Comparison of ENCODE assay signal across 18 cellular contexts in the genomic region with DNA sequence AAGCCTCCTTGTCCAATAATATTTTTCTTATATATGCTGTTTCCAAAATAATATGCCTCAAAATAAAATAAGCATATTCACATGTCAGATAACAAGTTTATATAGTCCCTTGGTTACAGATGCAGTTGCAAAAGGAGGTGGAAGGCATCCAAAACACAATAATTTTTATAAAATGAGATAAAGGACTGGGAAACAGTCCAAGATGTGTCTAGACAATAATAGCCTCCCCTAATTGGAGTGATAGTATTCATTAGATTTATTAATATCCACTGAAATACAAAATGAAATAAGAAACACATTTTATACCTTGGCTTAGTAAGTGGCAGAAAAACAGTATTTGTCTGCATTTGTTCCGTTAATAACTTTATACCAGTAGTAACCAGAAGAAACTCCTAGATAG. TPM values are rescaled to one million over a fixed set of nuclear protein-coding genes. Genes with fewer than 3 reads are reported as not detected.
"Had no signal": no experiment of that assay in that cellular context is flagged by ENCODE, and none has a peak within 500 bp of the region (broad histone marks: within the 10 kb centered on the region; RNA-seq: fewer than 3 reads in every experiment).

No MANE protein-coding gene starts in this region.

- ATAC-seq: naive thymus-derived CD4-positive, alpha-beta T cell; stimulated activated memory B cell treated with anti-CD40 and anti-IgM and Interleukin-4, amounts not matched to agents 10 μg/mL and 1 μg/mL and 100 μg/mL, for 72 hours; T-cell had no signal

- DNase-seq: activated CD4-positive, alpha-beta T cell treated with anti-CD3 and anti-CD28 coated beads, Interleukin-2, amount 10 ng/mL, durations not matched to agents 24 days and 14 days; activated CD8-positive, alpha-beta memory T cell treated with anti-CD3 and anti-CD28 coated beads for 24 hours; activated naive CD4-positive, alpha-beta T cell treated with anti-CD3 and anti-CD28 coated beads, Interleukin-2, amount 10 ng/mL, durations not matched to agents 7 days and 5 days; activated T-cell treated with anti-CD3 and anti-CD28 coated beads for 4 hours; cerebellar nuclear complex; dorsolateral prefrontal cortex; esophagus squamous epithelium; hypothalamus; naive thymus-derived CD4-positive, alpha-beta T cell; posterior cingulate gyrus; right lobe of liver; spleen; stimulated activated CD4-positive, alpha-beta T cell treated with anti-CD3 and anti-CD28 coated beads, Interleukin-1b, Interleukin-23, amount 100 ng/mL, for 48 hours; T-cell had no signal

- H3K4me1 ChIP-seq: gastroesophageal sphincter, right lobe of liver, spleen had no signal

- H3K27ac ChIP-seq: esophagus squamous epithelium, gastroesophageal sphincter, neutrophil, right lobe of liver, spleen had no signal

- H3K27me3 ChIP-seq: dorsolateral prefrontal cortex, esophagus squamous epithelium, gastroesophageal sphincter, neutrophil, right lobe of liver, spleen had no signal

- H3K9me3 ChIP-seq: esophagus squamous epithelium, gastroesophageal sphincter, neutrophil, right lobe of liver, spleen had no signal

- H3K4me3 ChIP-seq: dorsolateral prefrontal cortex, esophagus squamous epithelium, gastroesophageal sphincter, right lobe of liver, spleen had no signal

RNA-seq across cellular contexts. Expression of gene SLC26A4, which starts 50.3 kb away (rescaled TPM):
- total RNA-seq: mononuclear cell had no signal
- polyA plus RNA-seq: naive thymus-derived CD4-positive, alpha-beta T cell had no signal
